ENCODE assay signal across 8 cellular contexts in genomic region chr22:30208631-30209603, GRCh38. TPM values are rescaled to one million over a fixed set of nuclear protein-coding genes. Genes with fewer than 3 reads are reported as not detected.
A peak's percentile ranks its signal among the peaks of the same experiment; 100 is the strongest.
DNase-seq lines count a peak whose midpoint lies in the region; ATAC-seq and TF ChIP-seq lines count a peak whose summit lies in the region.

No MANE protein-coding gene starts in this region.

- no peak for TF ChIP-seq CTCF in coronary artery (IDR thresholded peaks at IDR 0.05)

- H3K27me3 Mint-ChIP-seq in T-cell, result no peaks in the 10 kb centered on the region

- H3K4me1 Mint-ChIP-seq in T-cell, result peaks cover 6 to 15% (median 8%) of the 10 kb centered on the region in 3 donors

- H3K9ac ChIP-seq in mucosa of rectum (ENCODE audit: low read depth in 1 of 2, low read length in 2 of 2), result no peak overlapping the region

- CTCF ChIA-PET in T-cell (lab: Charles Lee), result interaction anchor here in 1 of 2 donors (0.8 kb wide), 1 partner anchor 389 kb away, joined by 4 read pairs; no protein-coding TSS in a partner anchor

- no peak overlapping the region for H3K27ac Mint-ChIP-seq in T-cell

- H3K27me3 ChIP-seq in mucosa of rectum (ENCODE audit: control insufficient read depth in 2 of 2, insufficient read depth in 2 of 2, low read length in 2 of 2), result peaks cover 0 to 2% of the 10 kb centered on the region in 2 donors

- H3K36me3 ChIP-seq in mucosa of rectum (ENCODE audit: control insufficient read depth in 2 of 2, insufficient read depth in 2 of 2, low read length in 2 of 2), result no peaks in the 10 kb centered on the region

- no peak overlapping the region for H3K4me3 Mint-ChIP-seq in T-cell

- no peaks in the 10 kb centered on the region for H3K36me3 Mint-ChIP-seq in T-cell

- no peaks in the 10 kb centered on the region for H3K9me3 Mint-ChIP-seq in T-cell

- in situ Hi-C loops in ACHN (cut with HindIII; ENCODE audit: low pct_ligation_motif_present, low pct_unique_long_range_greater_than_20kb, low sequenced_read_pairs), result no loop called here

- H3K4me1 ChIP-seq in mucosa of rectum (ENCODE audit: control insufficient read depth in 2 of 2, insufficient read depth in 2 of 2, low read length in 2 of 2), result peaks cover 0 to 4% of the 10 kb centered on the region in 2 donors

- H3K9me3 ChIP-seq in mucosa of rectum (ENCODE audit: control insufficient read depth in 2 of 2, low read length in 2 of 2), result no peaks in the 10 kb centered on the region

- ATAC-seq in T-cell (replicated peaks in 1 of 4) (no peak), GM18907 (IDR thresholded peaks at IDR 0.05; ENCODE audit: unreplicated experiment) (no peak)

- H3K4me3 ChIP-seq in coronary artery, result no peak overlapping the region
- no peak overlapping the region for H3K4me3 ChIP-seq in mucosa of rectum (ENCODE audit: low read length in 2 of 2)

- POLR2A ChIA-PET in T-cell (lab: Charles Lee), result no interaction called here

- H3K27ac ChIP-seq in coronary artery (peak overlapping the region; percentile 76 to 82), mucosa of rectum (ENCODE audit: low read depth in 2 of 2, low read length in 2 of 2) (peak overlapping the region; percentile 13 to 43)

- DNase-seq in ACHN, result peak; percentile 84
- peak; percentile 84 for DNase-seq in M059J (ENCODE audit: low read depth)
- DNase-seq in coronary artery (ENCODE audit: low spot score), result peak; percentile 88
- no peak for DNase-seq in T-cell
- DNase-seq in stimulated activated CD4-positive, alpha-beta T cell treated with anti-CD3 and anti-CD28 coated beads, Interleukin-15, amount 100 ng/mL, for 24 hours, result no peak
- no peak for DNase-seq in NCI-H1694 treated with DMSO at 0.1 percent for 48 hours (lab: John Stamatoyannopoulos, UW)

RNA-seq across cellular contexts. Expression of gene LIF, which starts 37.6 kb away (rescaled TPM):
- total RNA-seq in M059J (2014; rRNA removed; shearing (Covaris generic)), result 7.5 and 9.9 TPM in 2 replicates
- total RNA-seq in T-cell, result 1 to 10 TPM in 3 of 5 donors, under 1 TPM in 2; 0.26 to 3.3 (median 1.4) TPM

RNA-seq across cellular contexts. Expression of gene OSM, which starts 57.7 kb away (rescaled TPM):
- total RNA-seq in M059J (2014; rRNA removed; shearing (Covaris generic)), result not detected in 2 replicates
- 10 to 100 TPM in 2 of 5 donors, 1 to 10 TPM in 3; 5.9 to 16.5 (median 7.4) TPM for total RNA-seq in T-cell

Comparison
In these comparisons a context has a peak if more than half of its experiments do, and no peak if none do; other contexts are left out.
1. DNase-seq: peak in ACHN (single experiment), M059J (single experiment) and coronary artery (single experiment); none in T-cell (0 of 34), stimulated activated CD4-positive, alpha-beta T cell treated with anti-CD3 and anti-CD28 coated beads, Interleukin-15, amount 100 ng/mL, for 24 hours (single experiment) and NCI-H1694 treated with DMSO at 0.1 percent for 48 hours (single experiment).